ENCODE assay signal across 23 cellular contexts in genomic region chr3:24525022-24525421, GRCh38. TPM values are rescaled to one million over a fixed set of nuclear protein-coding genes. Genes with fewer than 3 reads are reported as not detected.
"Had no signal": no experiment of that assay in that cellular context is flagged by ENCODE, and none has a peak within 500 bp of the region (broad histone marks: within the 10 kb centered on the region; RNA-seq: fewer than 3 reads in every experiment).

No MANE protein-coding gene starts in this region.

- H3K9ac ChIP-seq: KMS-11 had no signal

- H3K27me3 ChIP-seq: Peyer's patch had no signal

- DNase-seq: IMR-90, Kasumi-1, MM.1S, MV-4-11, NCI-H1048, NCI-H1105, NCI-H1417, NCI-H1436 treated with DMSO at 0.1 percent for 48 hours, NCI-H1694, NCI-H1930, NCI-H2081 treated with DMSO at 0.1 percent for 48 hours, NCI-H2171, NCI-H446, NCI-H510A, NCI-H524 treated with DMSO at 0.1 percent for 48 hours, NCI-H69, NCI-H774, SHP77 treated with DMSO at 0.1 percent for 48 hours, SJCRH30 had no signal

- ATAC-seq: Right ventricle myocardium inferior, SK-N-SH treated with all-trans-retinoic acid at 6 μM for 48 hours had no signal

- H3K4me1 ChIP-seq: SJCRH30 had no signal

- H3K9me3 ChIP-seq: Peyer's patch, SJCRH30 had no signal

- H3K27ac ChIP-seq: KMS-11, Peyer's patch, SJCRH30 had no signal

- H3K36me3 ChIP-seq: Peyer's patch, SJCRH30 had no signal

- H3K4me3 ChIP-seq: Peyer's patch, SJCRH30 had no signal

- H3K4me2 ChIP-seq: KMS-11 had no signal

RNA-seq across cellular contexts. Expression of gene THRB, which starts 30.4 kb away (rescaled TPM):
- total RNA-seq: SJCRH30 had no signal
- polyA plus RNA-seq: IMR-90 had no signal
